Comparison of ENCODE assay signal across 10 cellular contexts in genomic region chr15:67124911-67125588, GRCh38. TPM values are rescaled to one million over a fixed set of nuclear protein-coding genes. Genes with fewer than 3 reads are reported as not detected.
DNase-seq lines count a peak whose midpoint lies in the region; ATAC-seq, FAIRE-seq and TF ChIP-seq lines count a peak whose summit lies in the region.
"Had no signal": no experiment of that assay in that cellular context is flagged by ENCODE, and none has a peak within 500 bp of the region (broad histone marks: within the 10 kb centered on the region; RNA-seq: fewer than 3 reads in every experiment).

No MANE protein-coding gene starts in this region.

- no peaks in the 10 kb centered on the region for H3K36me3 ChIP-seq in liver (ENCODE audit: control insufficient read depth in 4 of 4, insufficient read depth in 3 of 4, low read depth in 1 of 4, low read length in 3 of 4)
- peaks cover 9 to 17% of the 10 kb centered on the region in 2 experiments; a peak in 4 of 5 replicates for H3K36me3 ChIP-seq in HepG2 (replicated peaks in 1 of 2; ENCODE audit: control insufficient read depth in 1 of 2, insufficient read depth in 2 of 2, low read length in 2 of 2)
- no peaks in the 10 kb centered on the region for H3K36me3 ChIP-seq in colonic mucosa

- H3K4me2 ChIP-seq in HepG2 (ENCODE audit: low read depth, low read length), result no peak overlapping the region

- no peak for TF ChIP-seq EP300 in HepG2 (IDR thresholded peaks at IDR 0.05; ENCODE audit: low read depth in 2 of 2, low read length in 2 of 2)
- TF ChIP-seq EP300 in HepG2 (CRISPR knock-in tag; IDR thresholded peaks at IDR 0.05; ENCODE audit: borderline replicate concordance), result no peak

- no peaks in the 10 kb centered on the region for H3K9me3 ChIP-seq in liver (ENCODE audit: control insufficient read depth in 4 of 4, low read length in 3 of 4)
- no peaks in the 10 kb centered on the region for H3K9me3 ChIP-seq in HepG2 (ENCODE audit: low read length)
- no peaks in the 10 kb centered on the region for H3K9me3 ChIP-seq in colonic mucosa

- H3K27me3 Mint-ChIP-seq in naive thymus-derived CD8-positive, alpha-beta T cell, result no peaks in the 10 kb centered on the region

- peak overlapping the region; percentile 48 to 86 (median 82) for H3K27ac Mint-ChIP-seq in naive thymus-derived CD8-positive, alpha-beta T cell

- POLR2A ChIA-PET in HepG2 (lab: Yijun Ruan, JAX), result interaction anchor here (1.2 to 1.8 kb wide), 2 partner anchors 20 to 61 kb away, joined by 4 to 5 read pairs; no protein-coding TSS in a partner anchor
- POLR2A ChIA-PET in naive thymus-derived CD8-positive, alpha-beta T cell (lab: Charles Lee), result interaction anchor here (0.6 to 1.8 kb wide), 3 partner anchors 10 to 21 kb away, joined by 3 to 4 read pairs (median 4); no protein-coding TSS in a partner anchor

- H3K79me2 ChIP-seq in HepG2 (ENCODE audit: insufficient read depth, low read length), result peaks cover 59% of the 10 kb centered on the region

- peaks cover 10 to 38% (median 25%) of the 10 kb centered on the region in 4 donors for H3K4me1 ChIP-seq in liver (ENCODE audit: control insufficient read depth in 4 of 4, insufficient read depth in 4 of 4, low read length in 3 of 4)
- peaks cover 51% of the 10 kb centered on the region for H3K4me1 ChIP-seq in HepG2 (ENCODE audit: insufficient read depth, low read length)
- peaks cover 14% of the 10 kb centered on the region for H3K4me1 ChIP-seq in colonic mucosa

- no peak overlapping the region for H3K9ac ChIP-seq in liver (ENCODE audit: low read depth in 1 of 2, low read length in 2 of 2)
- H3K9ac ChIP-seq in HepG2 (ENCODE audit: insufficient read depth, low read depth, low read length), result no peak overlapping the region
- no peak overlapping the region for H3K9ac ChIP-seq in colonic mucosa (ENCODE audit: low read depth in 2 of 2, low read length in 2 of 2)

- intact Hi-C loops in HepG2 (cut with micrococcal nuclease; ENCODE audit: unreplicated experiment), result no loop called here
- intact Hi-C loops in colonic mucosa (cut with DNase I), result no loop called here

- in situ Hi-C loops in HepG2 (cut with HindIII; ENCODE audit: extremely low pct_ligation_motif_present, low pct_unique_long_range_greater_than_20kb), result no loop called here

- no peak overlapping the region for H2AFZ ChIP-seq in HepG2 (ENCODE audit: low read length)

- ATAC-seq in HepG2, result no peak
- no peak for ATAC-seq in naive thymus-derived CD8-positive, alpha-beta T cell
- ATAC-seq in HG02870 (IDR thresholded peaks at IDR 0.05; ENCODE audit: unreplicated experiment), result no peak

- H3K4me3 ChIP-seq in liver (ENCODE audit: low read depth in 1 of 3, low read length in 3 of 3) (no peak overlapping the region), HepG2 (replicated peaks in 1 of 3; ENCODE audit: insufficient read depth in 1 of 3, low read depth in 2 of 3, low read length in 3 of 3) (no peak overlapping the region), colonic mucosa (no peak overlapping the region)

- H3K4me3 Mint-ChIP-seq in naive thymus-derived CD8-positive, alpha-beta T cell, result no peak overlapping the region

- TF ChIP-seq CTCF in liver (IDR thresholded peaks at IDR 0.05; ENCODE audit: low read depth, low read length, missing input control), result no peak
- TF ChIP-seq CTCF in HepG2 (CRISPR knock-in tag; IDR thresholded peaks at IDR 0.05), result no peak
- no peak for TF ChIP-seq CTCF in colonic mucosa (IDR thresholded peaks at IDR 0.05)

- DNase-seq in HepG2 (ENCODE audit: low spot score), result no peak
- DNase-seq in colonic mucosa, result no peak
- DNase-seq in naive thymus-derived CD8-positive, alpha-beta T cell, result no peak
- DNase-seq in NCI-H2029 (lab: John Stamatoyannopoulos, UW), result no peak
- DNase-seq in HPDE6-E6E7 (ENCODE audit: extremely low spot score), result no peak
- DNase-seq in OCI-M1 (lab: John Stamatoyannopoulos, UW), result no peak
- DNase-seq: NCI-H1092; stimulated activated CD4-positive, alpha-beta T cell treated with anti-CD3 and anti-CD28 coated beads, Interleukin-15, amount 100 ng/mL, for 24 hours had no signal

- H3K27me3 ChIP-seq in liver (ENCODE audit: control insufficient read depth in 4 of 4, insufficient read depth in 4 of 4, low read length in 3 of 4), result no peaks in the 10 kb centered on the region
- H3K27me3 ChIP-seq in HepG2 (ENCODE audit: control insufficient read depth in 1 of 2, insufficient read depth in 2 of 2, low read length in 2 of 2), result no peaks in the 10 kb centered on the region
- no peaks in the 10 kb centered on the region for H3K27me3 ChIP-seq in colonic mucosa

- H3K27ac ChIP-seq in liver (ENCODE audit: low read depth in 1 of 2, low read length in 2 of 2) (peak overlapping the region; percentile 32 to 82), HepG2 (ENCODE audit: extremely low read length, insufficient read depth, low read length) (no peak overlapping the region), colonic mucosa (peak overlapping the region; percentile 58)

- BruUV-seq in HepG2 (replicated peaks; lab: Mats Ljungman, UMichigan), result no TSS peak

- peaks cover 83% of the 10 kb centered on the region for H4K20me1 ChIP-seq in HepG2 (ENCODE audit: insufficient read depth, low read length)

- FAIRE-seq in HepG2 (lab: Jason Lieb, UNC), result no peak

- TF ChIP-seq POLR2A in HepG2 (IDR thresholded peaks at IDR 0.05; ENCODE audit: insufficient read depth in 1 of 2, low read depth in 2 of 2, low read length in 2 of 2), result no peak

- CTCF ChIA-PET in HepG2 (lab: Yijun Ruan, JAX; ENCODE audit: low intra/inter-chr PET ratio, low total read pairs), result no interaction called here

- 82% methylated on average over 13 of the region's 13 CpGs for WGBS in liver
- 95% methylated on average over 13 of the region's 13 CpGs for WGBS in HepG2 (ENCODE audit: low lambda C conversion rate)

- H3K4me1 Mint-ChIP-seq in naive thymus-derived CD8-positive, alpha-beta T cell, result peaks cover 16 to 78% (median 36%) of the 10 kb centered on the region in 4 donors

- no peaks in the 10 kb centered on the region for H3K36me3 Mint-ChIP-seq in naive thymus-derived CD8-positive, alpha-beta T cell

- no peaks in the 10 kb centered on the region for H3K9me3 Mint-ChIP-seq in naive thymus-derived CD8-positive, alpha-beta T cell

- TF ChIP-seq RAD21 in liver (IDR thresholded peaks at IDR 0.05), result no peak
- TF ChIP-seq RAD21 in HepG2 (CRISPR knock-in tag; IDR thresholded peaks at IDR 0.05), result no peak

TF ChIP-seq in liver, 16 proteins besides CTCF, POLR2A, EP300 and RAD21 (continues in another document):
- no peak for TF ChIP-seq GABPA (IDR thresholded peaks at IDR 0.05 in 1 of 2, conservative IDR thresholded peaks at IDR 0.05 in 1 of 2)
- TF ChIP-seq JUND (IDR thresholded peaks at IDR 0.05), result no peak
- no peak for TF ChIP-seq EGR1 (IDR thresholded peaks at IDR 0.05; ENCODE audit: low read depth in 2 of 2)

TF ChIP-seq in HepG2, 621 proteins besides CTCF, POLR2A, EP300 and RAD21:
- TF ChIP-seq AKAP8 (CRISPR knock-in tag; IDR thresholded peaks at IDR 0.05), result no peak
- TF ChIP-seq MBD4 (IDR thresholded peaks at IDR 0.05; ENCODE audit: borderline replicate concordance, low read length), result no peak
- no peak for TF ChIP-seq ZNF616 (CRISPR knock-in tag; IDR thresholded peaks at IDR 0.05; ENCODE audit: low read depth)
- no peak for TF ChIP-seq PAX8 (CRISPR knock-in tag; IDR thresholded peaks at IDR 0.05; ENCODE audit: borderline replicate concordance)
- TF ChIP-seq ATF7 (IDR thresholded peaks at IDR 0.05), result no peak
- no peak for TF ChIP-seq ATF7 (CRISPR knock-in tag; IDR thresholded peaks at IDR 0.05)
- no peak for TF ChIP-seq ZNF367 (CRISPR knock-in tag; IDR thresholded peaks at IDR 0.05; ENCODE audit: borderline replicate concordance)
- TF ChIP-seq ZSCAN21 (CRISPR knock-in tag; IDR thresholded peaks at IDR 0.05; ENCODE audit: borderline replicate concordance), result no peak

RNA-seq across cellular contexts. Expression of gene SMAD3, which starts 59.6 kb away (rescaled TPM):
- total RNA-seq in liver (10 to 100 TPM in 1 of 2 donors, 1 to 10 TPM in 1; 4.0 to 12.2 TPM), HepG2 (2016; rRNA removed; fragmentation: Illumina TruSeq; extraction: Trizol) (8.6 and 10.0 TPM in 2 replicates), colonic mucosa (10 to 100 TPM; 38.6 to 62.1 TPM)
- polyA plus RNA-seq in liver (1 to 10 TPM; 5.2 to 5.7 TPM), HepG2 (2011; rRNA removed) (56.3 and 59.1 TPM in 2 replicates)
- 5.9 and 6.9 TPM in 2 replicates for total RNA-seq in HepG2 (2016; cell fraction: cytosol; rRNA removed; fragmentation: Illumina TruSeq; extraction: Trizol; ENCODE audit: low read depth)
- 8.6 and 9.2 TPM in 2 replicates for total RNA-seq in HepG2 (2016; cell fraction: insoluble cytoplasmic fraction; rRNA removed; fragmentation: Illumina TruSeq; extraction: Trizol)
- 6.1 and 6.5 TPM in 2 replicates for total RNA-seq in HepG2 (2016; cell fraction: membrane; rRNA removed; fragmentation: Illumina TruSeq; extraction: Trizol)
- 15.6 and 16.8 TPM in 2 replicates for total RNA-seq in HepG2 (2016; cell fraction: nucleus; rRNA removed; fragmentation: Illumina TruSeq; extraction: Trizol)
- 15.3 and 17.1 TPM in 2 replicates for polyA plus RNA-seq in HepG2 (2011; cell fraction: cytosol; rRNA removed)
- 92.6 and 110 TPM in 2 replicates for polyA plus RNA-seq in HepG2 (2011; cell fraction: nucleus; rRNA removed)
- 27.7 and 30.7 TPM in 2 replicates for polyA plus RNA-seq in HepG2 (2012)
- 0.69 and 1.4 TPM in 2 replicates for polyA plus RNA-seq in HepG2 (2016; cell fraction: cytosol; fragmentation: Illumina TruSeq; extraction: Trizol; ENCODE audit: low read depth)
- 9.8 and 12.0 TPM in 2 replicates for polyA plus RNA-seq in HepG2 (2016; cell fraction: insoluble cytoplasmic fraction; fragmentation: Illumina TruSeq; extraction: Trizol; ENCODE audit: low read depth)
- 2.7 and 3.7 TPM in 2 replicates for polyA plus RNA-seq in HepG2 (2016; cell fraction: membrane; fragmentation: Illumina TruSeq; extraction: Trizol; ENCODE audit: low read depth)
- 25.8 and 26.1 TPM in 2 replicates for polyA plus RNA-seq in HepG2 (2016; cell fraction: nucleus; fragmentation: Illumina TruSeq; extraction: Trizol; ENCODE audit: insufficient read depth, low read depth)
- polyA minus RNA-seq in HepG2 (2011; rRNA and poly(A)+ RNA removed; ENCODE audit: low replicate concordance), result 37.4 and 65.9 TPM in 2 replicates
- 17.8 and 26.2 TPM in 2 replicates for polyA minus RNA-seq in HepG2 (2011; cell fraction: cytosol; rRNA and poly(A)+ RNA removed)
- 43.8 and 50.1 TPM in 2 replicates for polyA minus RNA-seq in HepG2 (2011; cell fraction: nucleus; rRNA and poly(A)+ RNA removed)
- 10 to 100 TPM; 53.1 to 55.4 TPM for total RNA-seq in naive thymus-derived CD8-positive, alpha-beta T cell
- 1 to 10 TPM in 2 of 3 donors, under 1 TPM in 1; 0.57 to 4.2 (median 1.7) TPM for polyA plus RNA-seq in naive thymus-derived CD8-positive, alpha-beta T cell
